14 cellular contexts compared by ENCODE assay signal in genomic region chr17:60327870-60328362, GRCh38.
"Had no signal": no experiment of that assay in that cellular context is flagged by ENCODE, and none has a peak within 500 bp of the region (broad histone marks: within the 10 kb centered on the region; RNA-seq: fewer than 3 reads in every experiment).

No MANE protein-coding gene starts in this region.

- H3K9me3 Mint-ChIP-seq: activated T-helper 1 cell treated with anti-CD3 and anti-CD28 coated beads, Interleukin-12 subunit alpha, Interleukin-12 subunit beta, Interleukin-2, Interleukin-4 antibody, amounts not matched to agents 30 ng/mL and 10 ng/mL and 1 ng/mL, durations not matched to agents 14 hours and 24 hours and 36 hours; naive thymus-derived CD8-positive, alpha-beta T cell; stimulated activated naive B cell treated with anti-CD40 and anti-IgM and Interleukin-4, amounts not matched to agents 10 μg/mL and 1 μg/mL and 100 μg/mL, for 72 hours had no signal

- DNase-seq: activated CD4-positive, CD25-positive, alpha-beta regulatory T cell treated with anti-CD3 and anti-CD28 coated beads, Interleukin-2, amount 50 U/mL, for 72 hours; activated CD8-positive, alpha-beta memory T cell treated with anti-CD3 and anti-CD28 coated beads, Interleukin-2, amount 50 U/mL, for 48 hours; activated CD8-positive, alpha-beta T cell treated with anti-CD3 and anti-CD28 coated beads, Interleukin-2, amount 10 ng/mL, durations not matched to agents 7 days and 5 days; activated naive CD4-positive, alpha-beta T cell; left cardiac atrium; naive thymus-derived CD8-positive, alpha-beta T cell; sigmoid colon; stimulated activated CD4-positive, alpha-beta T cell treated with anti-CD3 and anti-CD28 coated beads, Interleukin-2, amount 100 ng/mL, for 24 hours; stimulated activated naive B cell treated with anti-CD40 and anti-IgM and Interleukin-4, amounts not matched to agents 10 μg/mL and 1 μg/mL and 100 μg/mL, for 72 hours; T-helper 2 cell had no signal

- H3K27ac ChIP-seq: ascending aorta, sigmoid colon, upper lobe of left lung had no signal

- H3K27me3 Mint-ChIP-seq: naive thymus-derived CD8-positive, alpha-beta T cell; stimulated activated naive B cell treated with anti-CD40 and anti-IgM and Interleukin-4, amounts not matched to agents 10 μg/mL and 1 μg/mL and 100 μg/mL, for 72 hours had no signal

- H3K9me3 ChIP-seq: ascending aorta, sigmoid colon, upper lobe of left lung had no signal

- H3K36me3 ChIP-seq: ascending aorta, sigmoid colon had no signal

- H3K4me3 ChIP-seq: ascending aorta, lung, sigmoid colon, upper lobe of left lung had no signal

- H3K4me3 Mint-ChIP-seq: activated CD8-positive, alpha-beta T cell treated with anti-CD3 and anti-CD28 coated beads, Interleukin-2, amount 10 ng/mL, durations not matched to agents 7 days and 5 days; activated T-helper 1 cell treated with anti-CD3 and anti-CD28 coated beads, Interleukin-12 subunit alpha, Interleukin-12 subunit beta, Interleukin-2, Interleukin-4 antibody, amounts not matched to agents 30 ng/mL and 10 ng/mL and 1 ng/mL, durations not matched to agents 14 hours and 24 hours and 36 hours; naive thymus-derived CD8-positive, alpha-beta T cell; stimulated activated naive B cell treated with anti-CD40 and anti-IgM and Interleukin-4, amounts not matched to agents 10 μg/mL and 1 μg/mL and 100 μg/mL, for 72 hours had no signal

- H3K27me3 ChIP-seq: ascending aorta, sigmoid colon, upper lobe of left lung had no signal

- ATAC-seq: activated CD8-positive, alpha-beta T cell treated with anti-CD3 and anti-CD28 coated beads, Interleukin-2, amount 10 ng/mL, durations not matched to agents 7 days and 5 days; left cardiac atrium; naive thymus-derived CD8-positive, alpha-beta T cell; stimulated activated naive B cell treated with anti-CD40 and anti-IgM and Interleukin-4, amounts not matched to agents 10 μg/mL and 1 μg/mL and 100 μg/mL, for 72 hours had no signal

- H3K27ac Mint-ChIP-seq: activated CD8-positive, alpha-beta T cell treated with anti-CD3 and anti-CD28 coated beads, Interleukin-2, amount 10 ng/mL, durations not matched to agents 7 days and 5 days; activated T-helper 1 cell treated with anti-CD3 and anti-CD28 coated beads, Interleukin-12 subunit alpha, Interleukin-12 subunit beta, Interleukin-2, Interleukin-4 antibody, amounts not matched to agents 30 ng/mL and 10 ng/mL and 1 ng/mL, durations not matched to agents 14 hours and 24 hours and 36 hours; naive thymus-derived CD8-positive, alpha-beta T cell; stimulated activated naive B cell treated with anti-CD40 and anti-IgM and Interleukin-4, amounts not matched to agents 10 μg/mL and 1 μg/mL and 100 μg/mL, for 72 hours had no signal

- H3K4me1 ChIP-seq: ascending aorta had no signal
